In the genomic region with DNA sequence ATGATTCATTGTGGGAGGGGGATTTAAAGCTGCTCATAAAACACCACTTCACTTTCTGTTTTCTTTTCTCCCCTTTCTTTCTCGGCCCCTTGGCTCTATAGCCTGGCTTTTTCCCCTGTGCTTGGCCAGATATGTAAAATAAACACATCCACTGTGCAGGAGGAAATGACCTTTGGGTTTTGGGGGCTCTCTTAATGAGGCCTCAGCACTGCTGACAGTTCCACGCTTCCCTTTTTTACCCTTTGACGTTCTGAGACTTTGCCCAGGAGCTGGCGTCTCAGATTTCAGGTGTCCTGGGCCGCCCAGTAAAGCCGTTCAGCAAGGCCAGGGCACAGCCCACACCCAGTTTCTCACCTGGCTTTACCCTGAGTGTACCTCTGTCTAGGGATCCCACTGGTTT, we compare ENCODE assay signal across 16 cellular contexts.
A peak's percentile ranks its signal among the peaks of the same experiment; 100 is the strongest.
DNase-seq lines count a peak whose midpoint lies in the region; ATAC-seq, FAIRE-seq and TF ChIP-seq lines count a peak whose summit lies in the region.
"Had no signal": no experiment of that assay in that cellular context is flagged by ENCODE, and none has a peak within 500 bp of the region (broad histone marks: within the 10 kb centered on the region; RNA-seq: fewer than 3 reads in every experiment).

No MANE protein-coding gene starts in this region.

- H3K9me3 ChIP-seq in duodenal mucosa (ENCODE audit: control insufficient read depth in 1 of 2, low read length in 2 of 2) (no peaks in the 10 kb centered on the region), neural progenitor cell (ENCODE audit: low read depth) (no peaks in the 10 kb centered on the region)
- H3K9me3 ChIP-seq: adrenal gland had no signal

- TF ChIP-seq CTCF in neural progenitor cell (IDR thresholded peaks at IDR 0.05) (no peak), foreskin fibroblast (IDR thresholded peaks at IDR 0.05; ENCODE audit: low read depth, low read length) (no peak)

- H3K36me3 ChIP-seq in duodenal mucosa (ENCODE audit: control insufficient read depth in 1 of 2, insufficient read depth in 2 of 2, low read length in 2 of 2): no peaks in the 10 kb centered on the region
- no peaks in the 10 kb centered on the region for H3K36me3 ChIP-seq in neural progenitor cell
- H3K36me3 ChIP-seq: adrenal gland had no signal

- H3K4me3 Mint-ChIP-seq in neural progenitor cell: peak overlapping the region; percentile 3
- H3K4me3 Mint-ChIP-seq: HFFc6 had no signal

- H3K79me2 ChIP-seq in neural progenitor cell (ENCODE audit: low read depth): no peaks in the 10 kb centered on the region

- no peak overlapping the region for H2AFZ ChIP-seq in neural progenitor cell (replicated peaks)

- H4K20me1 ChIP-seq in neural progenitor cell (ENCODE audit: low read depth): no peaks in the 10 kb centered on the region

- no peak for TF ChIP-seq POLR2A in GM12892 (IDR thresholded peaks at IDR 0.05; ENCODE audit: low read depth, low read length)

- H3K27ac ChIP-seq in duodenal mucosa (ENCODE audit: low read depth, low read length) (no peak overlapping the region), neural progenitor cell (no peak overlapping the region)
- H3K27ac ChIP-seq: adrenal gland had no signal

- no peak for ATAC-seq in SK-N-SH treated with all-trans-retinoic acid at 6 μM for 48 hours

- H3K27me3 Mint-ChIP-seq in neural progenitor cell (ENCODE audit: insufficient read depth, low read depth): peaks cover 12% of the 10 kb centered on the region

- no peaks in the 10 kb centered on the region for H3K36me3 Mint-ChIP-seq in neural progenitor cell

- H3K4me3 ChIP-seq in duodenal mucosa (ENCODE audit: low read depth in 1 of 2, low read length in 2 of 2) (peak overlapping the region; percentile 28 to 38), neural progenitor cell (no peak overlapping the region), foreskin fibroblast (ENCODE audit: low read depth in 1 of 2, low read length in 2 of 2) (no peak overlapping the region)
- H3K4me3 ChIP-seq: adrenal gland had no signal

- H3K4me1 ChIP-seq in duodenal mucosa (ENCODE audit: control insufficient read depth in 1 of 2, insufficient read depth in 2 of 2, low read length in 2 of 2) (peaks cover 36 to 45% of the 10 kb centered on the region in 2 donors), neural progenitor cell (peaks cover 19% of the 10 kb centered on the region)
- H3K4me1 ChIP-seq: adrenal gland had no signal

- no peak overlapping the region for H3K4me2 ChIP-seq in neural progenitor cell

- H3K27me3 ChIP-seq in duodenal mucosa (ENCODE audit: control insufficient read depth in 1 of 2, insufficient read depth in 2 of 2, low read length in 2 of 2) (peaks cover 0 to 5% of the 10 kb centered on the region in 2 donors), neural progenitor cell (no peaks in the 10 kb centered on the region)

- H3K27ac Mint-ChIP-seq in neural progenitor cell: no peak overlapping the region
- H3K27ac Mint-ChIP-seq: HFFc6 had no signal

- H3K4me1 Mint-ChIP-seq in neural progenitor cell: peaks cover 12% of the 10 kb centered on the region

- peaks cover 5% of the 10 kb centered on the region for H3F3A ChIP-seq in neural progenitor cell (ENCODE audit: low read depth)

- FAIRE-seq in GM12892 (lab: Jason Lieb, UNC): peak; percentile 67
- FAIRE-seq: frontal cortex had no signal

- H3K9me3 Mint-ChIP-seq in neural progenitor cell: no peaks in the 10 kb centered on the region
- H3K9me3 Mint-ChIP-seq: HFFc6 had no signal

- DNase-seq in GM12892 (ENCODE audit: insufficient read length): no peak
- peak; percentile 85 for DNase-seq in NOMO-1 treated with DMSO at 0.1 percent for 48 hours (lab: John Stamatoyannopoulos, UW; ENCODE audit: unreplicated experiment)
- peak; percentile 38 for DNase-seq in neural progenitor cell (ENCODE audit: low spot score)
- DNase-seq in stimulated activated CD4-positive, alpha-beta T cell treated with anti-CD3 and anti-CD28 coated beads, Interleukin-4, amount 100 ng/mL, for 4 hours: no peak
- DNase-seq in kidney glomerular epithelial cell (lab: John Stamatoyannopoulos, UW): no peak
- DNase-seq in foreskin fibroblast: no peak
- DNase-seq: activated CD4-positive, alpha-beta T cell treated with anti-CD3 and anti-CD28 coated beads, Interleukin-2, amount 50 U/mL, for 4 hours; AML-193; central memory CD4-positive, alpha-beta T cell; HFFc6; NCI-H1417; NCI-H510A treated with DMSO at 0.1 percent for 48 hours had no signal

- H3K9ac ChIP-seq in duodenal mucosa (ENCODE audit: low read depth in 1 of 2, low read length in 2 of 2) (peak overlapping the region in 1 of 2 donors; percentile 51), neural progenitor cell (no peak overlapping the region)

TF ChIP-seq in SK-N-SH treated with all-trans-retinoic acid at 6 μM for 48 hours, 23 proteins besides CTCF, POLR2A, EP300 and RAD21 (continues in another document):
- TF ChIP-seq TOX (CRISPR knock-in tag; IDR thresholded peaks at IDR 0.05; ENCODE audit: borderline replicate concordance) (no peak), PPARA (CRISPR knock-in tag; IDR thresholded peaks at IDR 0.05; ENCODE audit: borderline replicate concordance) (no peak), ZFP30 (CRISPR knock-in tag; IDR thresholded peaks at IDR 0.05) (no peak), ARNTL (CRISPR knock-in tag; IDR thresholded peaks at IDR 0.05; ENCODE audit: borderline replicate concordance, low read depth) (no peak), ESRRG (CRISPR knock-in tag; IDR thresholded peaks at IDR 0.05) (no peak), SNAI2 (CRISPR knock-in tag; IDR thresholded peaks at IDR 0.05) (no peak), ISL1 (CRISPR knock-in tag; IDR thresholded peaks at IDR 0.05) (no peak), ZFP3 (CRISPR knock-in tag; IDR thresholded peaks at IDR 0.05) (no peak), ZNF565 (CRISPR knock-in tag; conservative IDR thresholded peaks at IDR 0.05; ENCODE audit: low read depth) (no peak), GLIS3 (CRISPR knock-in tag; IDR thresholded peaks at IDR 0.05) (no peak), ZNF8 (CRISPR knock-in tag; IDR thresholded peaks at IDR 0.05) (no peak), ZNF70 (CRISPR knock-in tag; IDR thresholded peaks at IDR 0.05) (no peak)
- TF ChIP-seq, protein P1, sequence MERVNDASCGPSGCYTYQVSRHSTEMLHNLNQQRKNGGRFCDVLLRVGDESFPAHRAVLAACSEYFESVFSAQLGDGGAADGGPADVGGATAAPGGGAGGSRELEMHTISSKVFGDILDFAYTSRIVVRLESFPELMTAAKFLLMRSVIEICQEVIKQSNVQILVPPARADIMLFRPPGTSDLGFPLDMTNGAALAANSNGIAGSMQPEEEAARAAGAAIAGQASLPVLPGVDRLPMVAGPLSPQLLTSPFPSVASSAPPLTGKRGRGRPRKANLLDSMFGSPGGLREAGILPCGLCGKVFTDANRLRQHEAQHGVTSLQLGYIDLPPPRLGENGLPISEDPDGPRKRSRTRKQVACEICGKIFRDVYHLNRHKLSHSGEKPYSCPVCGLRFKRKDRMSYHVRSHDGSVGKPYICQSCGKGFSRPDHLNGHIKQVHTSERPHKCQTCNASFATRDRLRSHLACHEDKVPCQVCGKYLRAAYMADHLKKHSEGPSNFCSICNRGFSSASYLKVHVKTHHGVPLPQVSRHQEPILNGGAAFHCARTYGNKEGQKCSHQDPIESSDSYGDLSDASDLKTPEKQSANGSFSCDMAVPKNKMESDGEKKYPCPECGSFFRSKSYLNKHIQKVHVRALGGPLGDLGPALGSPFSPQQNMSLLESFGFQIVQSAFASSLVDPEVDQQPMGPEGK (CRISPR knock-in tag; IDR thresholded peaks at IDR 0.05; ENCODE audit: borderline replicate concordance): no peak
- TF ChIP-seq, protein P2, sequence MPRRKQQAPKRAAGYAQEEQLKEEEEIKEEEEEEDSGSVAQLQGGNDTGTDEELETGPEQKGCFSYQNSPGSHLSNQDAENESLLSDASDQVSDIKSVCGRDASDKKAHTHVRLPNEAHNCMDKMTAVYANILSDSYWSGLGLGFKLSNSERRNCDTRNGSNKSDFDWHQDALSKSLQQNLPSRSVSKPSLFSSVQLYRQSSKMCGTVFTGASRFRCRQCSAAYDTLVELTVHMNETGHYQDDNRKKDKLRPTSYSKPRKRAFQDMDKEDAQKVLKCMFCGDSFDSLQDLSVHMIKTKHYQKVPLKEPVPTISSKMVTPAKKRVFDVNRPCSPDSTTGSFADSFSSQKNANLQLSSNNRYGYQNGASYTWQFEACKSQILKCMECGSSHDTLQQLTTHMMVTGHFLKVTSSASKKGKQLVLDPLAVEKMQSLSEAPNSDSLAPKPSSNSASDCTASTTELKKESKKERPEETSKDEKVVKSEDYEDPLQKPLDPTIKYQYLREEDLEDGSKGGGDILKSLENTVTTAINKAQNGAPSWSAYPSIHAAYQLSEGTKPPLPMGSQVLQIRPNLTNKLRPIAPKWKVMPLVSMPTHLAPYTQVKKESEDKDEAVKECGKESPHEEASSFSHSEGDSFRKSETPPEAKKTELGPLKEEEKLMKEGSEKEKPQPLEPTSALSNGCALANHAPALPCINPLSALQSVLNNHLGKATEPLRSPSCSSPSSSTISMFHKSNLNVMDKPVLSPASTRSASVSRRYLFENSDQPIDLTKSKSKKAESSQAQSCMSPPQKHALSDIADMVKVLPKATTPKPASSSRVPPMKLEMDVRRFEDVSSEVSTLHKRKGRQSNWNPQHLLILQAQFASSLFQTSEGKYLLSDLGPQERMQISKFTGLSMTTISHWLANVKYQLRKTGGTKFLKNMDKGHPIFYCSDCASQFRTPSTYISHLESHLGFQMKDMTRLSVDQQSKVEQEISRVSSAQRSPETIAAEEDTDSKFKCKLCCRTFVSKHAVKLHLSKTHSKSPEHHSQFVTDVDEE (CRISPR knock-in tag; IDR thresholded peaks at IDR 0.05): no peak
- TF ChIP-seq, protein P3, sequence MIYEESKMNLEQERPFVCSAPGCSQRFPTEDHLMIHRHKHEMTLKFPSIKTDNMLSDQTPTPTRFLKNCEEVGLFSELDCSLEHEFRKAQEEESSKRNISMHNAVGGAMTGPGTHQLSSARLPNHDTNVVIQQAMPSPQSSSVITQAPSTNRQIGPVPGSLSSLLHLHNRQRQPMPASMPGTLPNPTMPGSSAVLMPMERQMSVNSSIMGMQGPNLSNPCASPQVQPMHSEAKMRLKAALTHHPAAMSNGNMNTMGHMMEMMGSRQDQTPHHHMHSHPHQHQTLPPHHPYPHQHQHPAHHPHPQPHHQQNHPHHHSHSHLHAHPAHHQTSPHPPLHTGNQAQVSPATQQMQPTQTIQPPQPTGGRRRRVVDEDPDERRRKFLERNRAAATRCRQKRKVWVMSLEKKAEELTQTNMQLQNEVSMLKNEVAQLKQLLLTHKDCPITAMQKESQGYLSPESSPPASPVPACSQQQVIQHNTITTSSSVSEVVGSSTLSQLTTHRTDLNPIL (CRISPR knock-in tag; IDR thresholded peaks at IDR 0.05; ENCODE audit: low read depth): no peak

Comparison
In these comparisons a context has a peak if more than half of its experiments do, and no peak if none do; other contexts are left out.
1. DNase-seq: peak in NOMO-1 treated with DMSO at 0.1 percent for 48 hours (single experiment) and neural progenitor cell (single experiment); none in GM12892 (single experiment), stimulated activated CD4-positive, alpha-beta T cell treated with anti-CD3 and anti-CD28 coated beads, Interleukin-4, amount 100 ng/mL, for 4 hours (0 of 2), kidney glomerular epithelial cell (single experiment) and foreskin fibroblast (0 of 2).
2. H3K4me3 ChIP-seq: peak in duodenal mucosa (2 of 2); none in neural progenitor cell (single experiment) and foreskin fibroblast (0 of 2).